In genomic region chr2:213084261-213084660, GRCh38 we compare ENCODE assay signal across 25 cellular contexts.
"Had no signal": no experiment of that assay in that cellular context is flagged by ENCODE, and none has a peak within 500 bp of the region (broad histone marks: within the 10 kb centered on the region; RNA-seq: fewer than 3 reads in every experiment).

No MANE protein-coding gene starts in this region.

- H3K9me3 ChIP-seq: MG63, SJCRH30, SK-N-SH had no signal

- H3K36me3 ChIP-seq: MG63, SJCRH30, WERI-Rb-1 had no signal

- H3K27ac Mint-ChIP-seq: activated CD4-positive, alpha-beta memory T cell treated with anti-CD3 and anti-CD28 coated beads, Interleukin-2, amount 10 ng/mL, durations not matched to agents 7 days and 5 days; activated CD4-positive, alpha-beta T cell treated with anti-CD3 and anti-CD28 coated beads for 36 hours; activated naive CD4-positive, alpha-beta T cell treated with anti-CD3 and anti-CD28 coated beads, Interleukin-2, amount 10 ng/mL, durations not matched to agents 7 days and 5 days; activated naive CD8-positive, alpha-beta T cell treated with anti-CD3 and anti-CD28 coated beads for 36 hours; activated T-helper 17 cell treated with anti-CD3 and anti-CD28 coated beads, Interleukin-2, amount 50 U/mL, for 72 hours had no signal

- ATAC-seq: activated CD4-positive, alpha-beta T cell treated with anti-CD3 and anti-CD28 coated beads for 36 hours; activated T-helper 17 cell treated with anti-CD3 and anti-CD28 coated beads, Interleukin-2, amount 50 U/mL, for 72 hours had no signal

- H3K4me3 ChIP-seq: MG63, SJCRH30 had no signal

- H3K4me1 Mint-ChIP-seq: activated CD4-positive, alpha-beta memory T cell treated with anti-CD3 and anti-CD28 coated beads, Interleukin-2, amount 10 ng/mL, durations not matched to agents 7 days and 5 days; activated naive CD4-positive, alpha-beta T cell treated with anti-CD3 and anti-CD28 coated beads, Interleukin-2, amount 10 ng/mL, durations not matched to agents 7 days and 5 days; activated T-helper 17 cell treated with anti-CD3 and anti-CD28 coated beads, Interleukin-2, amount 50 U/mL, for 72 hours had no signal

- H3K36me3 Mint-ChIP-seq: activated naive CD4-positive, alpha-beta T cell treated with anti-CD3 and anti-CD28 coated beads, Interleukin-2, amount 10 ng/mL, durations not matched to agents 7 days and 5 days had no signal

- H3K4me1 ChIP-seq: SJCRH30 had no signal

- H3K27ac ChIP-seq: SJCRH30, WERI-Rb-1 had no signal

- H3K27me3 Mint-ChIP-seq: activated CD4-positive, alpha-beta T cell treated with anti-CD3 and anti-CD28 coated beads for 36 hours; activated naive CD4-positive, alpha-beta T cell treated with anti-CD3 and anti-CD28 coated beads, Interleukin-2, amount 10 ng/mL, durations not matched to agents 7 days and 5 days; activated naive CD8-positive, alpha-beta T cell treated with anti-CD3 and anti-CD28 coated beads for 36 hours; activated T-helper 17 cell treated with anti-CD3 and anti-CD28 coated beads, Interleukin-2, amount 50 U/mL, for 72 hours had no signal

- H3K4me3 Mint-ChIP-seq: activated CD4-positive, alpha-beta memory T cell treated with anti-CD3 and anti-CD28 coated beads, Interleukin-2, amount 10 ng/mL, durations not matched to agents 7 days and 5 days; activated CD4-positive, alpha-beta T cell treated with anti-CD3 and anti-CD28 coated beads for 36 hours; activated naive CD4-positive, alpha-beta T cell treated with anti-CD3 and anti-CD28 coated beads, Interleukin-2, amount 10 ng/mL, durations not matched to agents 7 days and 5 days; activated naive CD8-positive, alpha-beta T cell treated with anti-CD3 and anti-CD28 coated beads for 36 hours; activated T-helper 17 cell treated with anti-CD3 and anti-CD28 coated beads, Interleukin-2, amount 50 U/mL, for 72 hours had no signal

- H3K27me3 ChIP-seq: MG63, SJCRH30 had no signal

- DNase-seq: activated CD4-positive, alpha-beta memory T cell treated with anti-CD3 and anti-CD28 coated beads, Interleukin-2, amount 10 ng/mL, durations not matched to agents 7 days and 5 days; activated CD4-positive, alpha-beta T cell treated with anti-CD3 and anti-CD28 coated beads for 36 hours; activated CD4-positive, alpha-beta T cell treated with anti-CD3 and anti-CD28 coated beads, Interleukin-2, amount 50 U/mL, for 1 hour; activated gamma-delta T cell; activated naive CD4-positive, alpha-beta T cell treated with anti-CD3 and anti-CD28 coated beads, Interleukin-2, amount 10 ng/mL, durations not matched to agents 7 days and 5 days; activated naive CD8-positive, alpha-beta T cell treated with anti-CD3 and anti-CD28 coated beads for 36 hours; activated T-cell treated with anti-CD3 and anti-CD28 coated beads for 4 hours; activated T-cell treated with anti-CD3 and anti-CD28 coated beads, Interleukin-2, amount 50 U/mL, for 48 hours; cerebellar nuclear complex; MG63; MV-4-11; NCI-H1092 treated with DMSO at 0.1 percent for 48 hours; NCI-H1417 treated with DMSO at 0.1 percent for 48 hours; NCI-H1694; NCI-H2029; NCI-H2107; NCI-H2171 treated with DMSO at 0.1 percent for 48 hours; NCI-H226; NCI-H526 treated with DMSO at 0.1 percent for 48 hours; NCI-H82; SJCRH30; SK-N-SH; T-helper 1 cell; WERI-Rb-1 had no signal

- H3K9me3 Mint-ChIP-seq: activated CD4-positive, alpha-beta memory T cell treated with anti-CD3 and anti-CD28 coated beads, Interleukin-2, amount 10 ng/mL, durations not matched to agents 7 days and 5 days; activated naive CD4-positive, alpha-beta T cell treated with anti-CD3 and anti-CD28 coated beads, Interleukin-2, amount 10 ng/mL, durations not matched to agents 7 days and 5 days; activated naive CD8-positive, alpha-beta T cell treated with anti-CD3 and anti-CD28 coated beads for 36 hours had no signal
